15 cellular contexts compared by ENCODE assay signal in the genomic region with DNA sequence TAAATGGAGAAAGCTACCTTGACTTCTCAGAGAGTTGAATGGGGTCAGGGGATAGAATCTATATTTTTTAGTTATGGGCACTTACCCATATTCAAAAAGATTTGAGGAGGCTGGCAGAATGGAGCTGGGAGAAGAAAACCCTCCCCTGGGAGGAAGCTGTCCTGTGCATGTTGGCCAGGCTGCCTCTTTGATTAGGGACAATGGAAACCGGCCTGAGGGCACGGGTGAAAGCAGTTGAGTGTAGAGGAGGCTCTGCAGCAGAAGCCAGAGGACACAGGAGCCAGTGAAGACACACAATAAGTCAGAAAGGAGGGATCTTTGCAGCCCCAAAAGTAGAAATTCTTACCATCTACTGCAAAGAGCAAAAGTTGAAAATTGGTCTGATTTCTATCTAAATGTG.
DNase-seq lines count a peak whose midpoint lies in the region; ATAC-seq and TF ChIP-seq lines count a peak whose summit lies in the region.
"Had no signal": no experiment of that assay in that cellular context is flagged by ENCODE, and none has a peak within 500 bp of the region (broad histone marks: within the 10 kb centered on the region; RNA-seq: fewer than 3 reads in every experiment).

No MANE protein-coding gene starts in this region.

- H2AFZ ChIP-seq in H9 (ENCODE audit: low read length): no peak overlapping the region

- no peak overlapping the region for H2BK5ac ChIP-seq in H9 (ENCODE audit: insufficient read length, low read length)

- H2BK15ac ChIP-seq in H9 (ENCODE audit: low read depth, low read length): no peak overlapping the region

- H2BK20ac ChIP-seq in H9 (ENCODE audit: low read depth, low read length, poor library complexity, severe bottlenecking): no peak overlapping the region

- H3K23me2 ChIP-seq in H9 (ENCODE audit: insufficient read length, low read depth, low read length, poor library complexity, severe bottlenecking): no peaks in the 10 kb centered on the region

- H3K27ac ChIP-seq in H9 (ENCODE audit: insufficient read length, low read depth, low read length): no peak overlapping the region
- H3K27ac ChIP-seq: HL-60 had no signal

- H3K4me1 ChIP-seq in H9 (ENCODE audit: insufficient read depth, low read length): peaks cover 6% of the 10 kb centered on the region; the same call in 1 of the 2 replicates
- H3K4me1 ChIP-seq: BE2C, Caco-2, HAP-1 had no signal

- no peak for TF ChIP-seq CTCF in H9 (conservative IDR thresholded peaks at IDR 0.05)
- TF ChIP-seq CTCF in glutamatergic neuron (IDR thresholded peaks at IDR 0.05; ENCODE audit: partially characterized antibody, unreplicated experiment): no peak
- TF ChIP-seq CTCF in type B pancreatic cell (conservative IDR thresholded peaks at IDR 0.05): no peak

- H4K5ac ChIP-seq in H9 (ENCODE audit: insufficient read length, low read depth, low read length): no peak overlapping the region

- no peak overlapping the region for H3K4me2 ChIP-seq in H9 (ENCODE audit: insufficient read depth, insufficient read length, low read length)

- no peaks in the 10 kb centered on the region for H4K20me1 ChIP-seq in H9 (ENCODE audit: control insufficient read depth, insufficient read depth, insufficient read length)

- H3K14ac ChIP-seq in H9 (ENCODE audit: insufficient read depth, low read length): no peak overlapping the region

- ATAC-seq in activated CD8-positive, alpha-beta memory T cell treated with anti-CD3 and anti-CD28 coated beads, Interleukin-2, amount 10 ng/mL, durations not matched to agents 7 days and 5 days: no peak

- no peak overlapping the region for H3K56ac ChIP-seq in H9 (ENCODE audit: insufficient read length, low read depth, low read length)

- H4K8ac ChIP-seq in H9 (replicated peaks; ENCODE audit: insufficient read length, low read depth, low read length): no peak overlapping the region

- no peak overlapping the region for H2BK120ac ChIP-seq in H9 (ENCODE audit: low read depth, low read length, poor library complexity, severe bottlenecking)

- no peak overlapping the region for H3T11ph ChIP-seq in H9 (ENCODE audit: low read length)

- H3K79me1 ChIP-seq in H9 (ENCODE audit: insufficient read depth, low read depth, low read length, poor library complexity, severe bottlenecking): no peaks in the 10 kb centered on the region

- no peaks in the 10 kb centered on the region for H3K36me3 Mint-ChIP-seq in H9 (ENCODE audit: insufficient read depth in 1 of 3, low read depth in 3 of 3)
- peaks cover 3% of the 10 kb centered on the region for H3K36me3 Mint-ChIP-seq in glutamatergic neuron (ENCODE audit: unreplicated experiment)
- no peaks in the 10 kb centered on the region for H3K36me3 Mint-ChIP-seq in type B pancreatic cell
- no peaks in the 10 kb centered on the region for H3K36me3 Mint-ChIP-seq in activated CD8-positive, alpha-beta memory T cell treated with anti-CD3 and anti-CD28 coated beads, Interleukin-2, amount 10 ng/mL, durations not matched to agents 7 days and 5 days
- H3K36me3 Mint-ChIP-seq in activated naive CD8-positive, alpha-beta T cell treated with anti-CD3 and anti-CD28 coated beads for 36 hours: no peaks in the 10 kb centered on the region
- H3K36me3 Mint-ChIP-seq: CD4-positive, CD25-positive, alpha-beta regulatory T cell had no signal

- H2AK5ac ChIP-seq in H9 (ENCODE audit: insufficient read length, low read length): no peak overlapping the region

- DNase-seq in ELF-1 (ENCODE audit: low read depth, low spot score) (peak; percentile 68), H9 (peak; percentile 30), glutamatergic neuron (no peak), type B pancreatic cell (ENCODE audit: extremely low spot score, unreplicated experiment) (peak; percentile 24), retina (no peak)
- no peak for DNase-seq in activated CD8-positive, alpha-beta memory T cell treated with anti-CD3 and anti-CD28 coated beads, Interleukin-2, amount 10 ng/mL, durations not matched to agents 7 days and 5 days
- no peak for DNase-seq in activated naive CD8-positive, alpha-beta T cell treated with anti-CD3 and anti-CD28 coated beads for 36 hours
- DNase-seq: ACHN; BE2C; C1 segment of cervical spinal cord; CD4-positive, CD25-positive, alpha-beta regulatory T cell; GDM1 had no signal

- H3K27me3 Mint-ChIP-seq in H9 (ENCODE audit: low read depth): peaks cover 36% of the 10 kb centered on the region
- peaks cover 19% of the 10 kb centered on the region for H3K27me3 Mint-ChIP-seq in glutamatergic neuron (ENCODE audit: unreplicated experiment)
- H3K27me3 Mint-ChIP-seq in type B pancreatic cell: peaks cover 52% of the 10 kb centered on the region
- H3K27me3 Mint-ChIP-seq in activated CD8-positive, alpha-beta memory T cell treated with anti-CD3 and anti-CD28 coated beads, Interleukin-2, amount 10 ng/mL, durations not matched to agents 7 days and 5 days: peaks cover 24% of the 10 kb centered on the region
- peaks cover 24% of the 10 kb centered on the region for H3K27me3 Mint-ChIP-seq in activated naive CD8-positive, alpha-beta T cell treated with anti-CD3 and anti-CD28 coated beads for 36 hours

- H3K9ac ChIP-seq in H9 (ENCODE audit: extremely low read depth, insufficient read length, low read length): no peak overlapping the region

- CTCF ChIA-PET in activated CD8-positive, alpha-beta memory T cell treated with anti-CD3 and anti-CD28 coated beads, Interleukin-2, amount 10 ng/mL, durations not matched to agents 7 days and 5 days (lab: Charles Lee): no interaction called here

- H3K4me1 Mint-ChIP-seq in H9: peaks cover 28 to 35% of the 10 kb centered on the region in 2 experiments
- H3K4me1 Mint-ChIP-seq in glutamatergic neuron (ENCODE audit: low read depth, unreplicated experiment): peaks cover 69% of the 10 kb centered on the region
- no peaks in the 10 kb centered on the region for H3K4me1 Mint-ChIP-seq in type B pancreatic cell (ENCODE audit: unreplicated experiment)
- peaks cover 6% of the 10 kb centered on the region for H3K4me1 Mint-ChIP-seq in activated CD8-positive, alpha-beta memory T cell treated with anti-CD3 and anti-CD28 coated beads, Interleukin-2, amount 10 ng/mL, durations not matched to agents 7 days and 5 days
- H3K4me1 Mint-ChIP-seq in activated naive CD8-positive, alpha-beta T cell treated with anti-CD3 and anti-CD28 coated beads for 36 hours: no peaks in the 10 kb centered on the region

- H3K4me3 Mint-ChIP-seq in H9 (no peak overlapping the region), glutamatergic neuron (ENCODE audit: unreplicated experiment) (peak overlapping the region; percentile 20), type B pancreatic cell (no peak overlapping the region)
- no peak overlapping the region for H3K4me3 Mint-ChIP-seq in activated CD8-positive, alpha-beta memory T cell treated with anti-CD3 and anti-CD28 coated beads, Interleukin-2, amount 10 ng/mL, durations not matched to agents 7 days and 5 days
- no peak overlapping the region for H3K4me3 Mint-ChIP-seq in activated naive CD8-positive, alpha-beta T cell treated with anti-CD3 and anti-CD28 coated beads for 36 hours
- H3K4me3 Mint-ChIP-seq: CD4-positive, CD25-positive, alpha-beta regulatory T cell had no signal

- H2BK12ac ChIP-seq in H9 (ENCODE audit: insufficient read length, low read depth, low read length): no peak overlapping the region

- H3K27ac Mint-ChIP-seq in H9 (no peak overlapping the region), glutamatergic neuron (ENCODE audit: unreplicated experiment) (peak overlapping the region; percentile 99), type B pancreatic cell (no peak overlapping the region)
- H3K27ac Mint-ChIP-seq in activated CD8-positive, alpha-beta memory T cell treated with anti-CD3 and anti-CD28 coated beads, Interleukin-2, amount 10 ng/mL, durations not matched to agents 7 days and 5 days: no peak overlapping the region
- no peak overlapping the region for H3K27ac Mint-ChIP-seq in activated naive CD8-positive, alpha-beta T cell treated with anti-CD3 and anti-CD28 coated beads for 36 hours
- H3K27ac Mint-ChIP-seq: CD4-positive, CD25-positive, alpha-beta regulatory T cell had no signal

- H4K91ac ChIP-seq in H9 (ENCODE audit: insufficient read length, low read depth, low read length): no peak overlapping the region

- no peak overlapping the region for H3K4ac ChIP-seq in H9 (ENCODE audit: low read depth, low read length)

- H3K9me3 Mint-ChIP-seq in H9: no peaks in the 10 kb centered on the region; a peak in 1 of 5 replicates
- H3K9me3 Mint-ChIP-seq in glutamatergic neuron (ENCODE audit: unreplicated experiment): peaks cover 20% of the 10 kb centered on the region
- H3K9me3 Mint-ChIP-seq in type B pancreatic cell: peaks cover 5% of the 10 kb centered on the region
- no peaks in the 10 kb centered on the region for H3K9me3 Mint-ChIP-seq in activated CD8-positive, alpha-beta memory T cell treated with anti-CD3 and anti-CD28 coated beads, Interleukin-2, amount 10 ng/mL, durations not matched to agents 7 days and 5 days (ENCODE audit: low read depth)
- H3K9me3 Mint-ChIP-seq in activated naive CD8-positive, alpha-beta T cell treated with anti-CD3 and anti-CD28 coated beads for 36 hours: no peaks in the 10 kb centered on the region

- H3K27me3 ChIP-seq in H9 (ENCODE audit: insufficient read depth, low read length): no peaks in the 10 kb centered on the region; the same call in 1 of the 2 replicates
- H3K27me3 ChIP-seq: BE2C had no signal

- no peaks in the 10 kb centered on the region for H3K9me3 ChIP-seq in H9 (ENCODE audit: control insufficient read depth, low read depth, low read length)
- H3K9me3 ChIP-seq: BE2C, Caco-2, HAP-1 had no signal

- H3K18ac ChIP-seq in H9 (ENCODE audit: insufficient read length, low read depth, low read length): no peak overlapping the region

- no peak overlapping the region for H3K23ac ChIP-seq in H9 (ENCODE audit: insufficient read length, low read depth, low read length)

- no CpG with 5 or more reads among the region's 2 CpGs for WGBS in H9 (ENCODE audit: extremely low coverage, insufficient read length, low lambda C conversion rate)

- no peaks in the 10 kb centered on the region for H3K79me2 ChIP-seq in H9 (ENCODE audit: insufficient read depth, low read length)

Comparison
In these comparisons a context has a peak if more than half of its experiments do, and no peak if none do; other contexts are left out.
1. DNase-seq: peak in ELF-1 (single experiment), H9 (single experiment) and type B pancreatic cell (single experiment); none in glutamatergic neuron (single experiment), activated CD8-positive, alpha-beta memory T cell treated with anti-CD3 and anti-CD28 coated beads, Interleukin-2, amount 10 ng/mL, durations not matched to agents 7 days and 5 days (single experiment), retina (single experiment) and activated naive CD8-positive, alpha-beta T cell treated with anti-CD3 and anti-CD28 coated beads for 36 hours (single experiment).